In the genomic region with DNA sequence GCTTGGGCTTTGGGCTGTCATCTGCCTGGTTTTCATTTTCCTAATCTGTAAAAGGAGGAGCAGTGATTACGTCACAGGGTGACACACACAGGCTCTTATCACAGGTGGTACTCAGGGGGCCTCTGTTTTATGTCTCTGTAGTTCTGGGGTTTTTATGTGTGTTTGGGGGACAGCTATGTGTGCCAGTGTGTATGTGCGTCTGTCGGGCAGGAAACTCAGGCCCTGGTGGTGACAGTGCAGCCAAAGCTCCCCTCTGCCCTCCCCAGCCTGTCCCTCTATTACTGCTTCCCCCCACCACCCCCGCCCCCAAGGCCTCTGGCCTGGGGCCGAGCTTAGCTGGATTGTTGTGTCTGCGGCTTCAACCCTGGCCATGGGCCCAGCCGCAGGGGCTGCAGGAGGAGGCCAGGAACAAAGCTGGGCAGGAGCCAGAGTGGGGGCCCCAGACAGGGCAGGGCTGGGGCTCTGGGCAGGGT, we compare ENCODE assay signal across 1 cellular context.
TF ChIP-seq lines count a peak whose summit lies in the region.

No MANE protein-coding gene starts in this region.

TF ChIP-seq in HEK293, 187 proteins besides CTCF, POLR2A, EP300 and RAD21 (continued from another document and continues in another):
- TF ChIP-seq, protein P1, sequence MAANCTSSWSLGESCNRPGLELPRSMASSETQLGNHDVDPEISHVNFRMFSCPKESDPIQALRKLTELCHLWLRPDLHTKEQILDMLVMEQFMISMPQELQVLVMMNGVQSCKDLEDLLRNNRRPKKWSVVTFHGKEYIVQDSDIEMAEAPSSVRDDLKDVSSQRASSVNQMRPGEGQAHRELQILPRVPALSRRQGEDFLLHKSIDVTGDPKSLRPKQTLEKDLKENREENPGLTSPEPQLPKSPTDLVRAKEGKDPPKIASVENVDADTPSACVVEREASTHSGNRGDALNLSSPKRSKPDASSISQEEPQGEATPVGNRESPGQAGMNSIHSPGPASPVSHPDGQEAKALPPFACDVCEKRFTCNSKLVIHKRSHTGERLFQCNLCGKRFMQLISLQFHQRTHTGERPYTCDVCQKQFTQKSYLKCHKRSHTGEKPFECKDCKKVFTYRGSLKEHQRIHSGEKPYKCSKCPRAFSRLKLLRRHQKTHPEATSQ (tag by site-specific recombination; IDR thresholded peaks at IDR 0.05): no peak
- TF ChIP-seq ZNF629 (tag by site-specific recombination; IDR thresholded peaks at IDR 0.05) (peak; percentile 59), ZNF202 (tag by site-specific recombination; IDR thresholded peaks at IDR 0.05; ENCODE audit: borderline replicate concordance) (no peak), YY2 (tag by site-specific recombination; IDR thresholded peaks at IDR 0.05) (no peak), ZNF561 (tag by site-specific recombination; IDR thresholded peaks at IDR 0.05; ENCODE audit: borderline replicate concordance) (no peak), ZBTB20 (tag by site-specific recombination; IDR thresholded peaks at IDR 0.05) (peak; percentile 78), ZNF544 (tag by site-specific recombination; IDR thresholded peaks at IDR 0.05) (no peak), ZFP41 (tag by site-specific recombination; IDR thresholded peaks at IDR 0.05; ENCODE audit: borderline replicate concordance) (no peak), ZEB2 (tag by site-specific recombination; IDR thresholded peaks at IDR 0.05) (no peak), ZNF473 (tag by site-specific recombination; IDR thresholded peaks at IDR 0.05) (no peak), ZBTB17 (tag by site-specific recombination; IDR thresholded peaks at IDR 0.05) (no peak), KLF10 (tag by site-specific recombination; IDR thresholded peaks at IDR 0.05) (no peak), ZNF747 (tag by site-specific recombination; IDR thresholded peaks at IDR 0.05) (no peak), IKZF3 (tag by site-specific recombination; IDR thresholded peaks at IDR 0.05) (no peak), SP2 (tag by site-specific recombination; IDR thresholded peaks at IDR 0.05) (no peak), ZNF239 (tag by site-specific recombination; IDR thresholded peaks at IDR 0.05) (no peak), KLF1 (tag by site-specific recombination; IDR thresholded peaks at IDR 0.05) (0 out of 2 replicates have a peak, but pooled peaks have one; percentile 22), ZNF266 (tag by site-specific recombination; IDR thresholded peaks at IDR 0.05; ENCODE audit: low read depth) (no peak), ZNF146 (tag by site-specific recombination; IDR thresholded peaks at IDR 0.05) (no peak), ZBTB21 (tag by site-specific recombination; IDR thresholded peaks at IDR 0.05) (peak; percentile 22; the same call in 1 of the 2 replicates), ZNF558 (tag by site-specific recombination; IDR thresholded peaks at IDR 0.05) (no peak), ZNF121 (tag by site-specific recombination; IDR thresholded peaks at IDR 0.05) (no peak), ZNF658 (tag by site-specific recombination; IDR thresholded peaks at IDR 0.05) (no peak), ZFP69B (tag by site-specific recombination; IDR thresholded peaks at IDR 0.05) (peak; percentile 64; the same call in 1 of the 2 replicates), ZNF174 (tag by site-specific recombination; IDR thresholded peaks at IDR 0.05) (no peak), ZNF311 (tag by site-specific recombination; IDR thresholded peaks at IDR 0.05; ENCODE audit: borderline replicate concordance) (no peak), ZNF560 (tag by site-specific recombination; IDR thresholded peaks at IDR 0.05; ENCODE audit: borderline replicate concordance) (no peak), ZNF292 (tag by site-specific recombination; IDR thresholded peaks at IDR 0.05; ENCODE audit: borderline replicate concordance, low read depth) (no peak)
- TF ChIP-seq, protein P2, sequence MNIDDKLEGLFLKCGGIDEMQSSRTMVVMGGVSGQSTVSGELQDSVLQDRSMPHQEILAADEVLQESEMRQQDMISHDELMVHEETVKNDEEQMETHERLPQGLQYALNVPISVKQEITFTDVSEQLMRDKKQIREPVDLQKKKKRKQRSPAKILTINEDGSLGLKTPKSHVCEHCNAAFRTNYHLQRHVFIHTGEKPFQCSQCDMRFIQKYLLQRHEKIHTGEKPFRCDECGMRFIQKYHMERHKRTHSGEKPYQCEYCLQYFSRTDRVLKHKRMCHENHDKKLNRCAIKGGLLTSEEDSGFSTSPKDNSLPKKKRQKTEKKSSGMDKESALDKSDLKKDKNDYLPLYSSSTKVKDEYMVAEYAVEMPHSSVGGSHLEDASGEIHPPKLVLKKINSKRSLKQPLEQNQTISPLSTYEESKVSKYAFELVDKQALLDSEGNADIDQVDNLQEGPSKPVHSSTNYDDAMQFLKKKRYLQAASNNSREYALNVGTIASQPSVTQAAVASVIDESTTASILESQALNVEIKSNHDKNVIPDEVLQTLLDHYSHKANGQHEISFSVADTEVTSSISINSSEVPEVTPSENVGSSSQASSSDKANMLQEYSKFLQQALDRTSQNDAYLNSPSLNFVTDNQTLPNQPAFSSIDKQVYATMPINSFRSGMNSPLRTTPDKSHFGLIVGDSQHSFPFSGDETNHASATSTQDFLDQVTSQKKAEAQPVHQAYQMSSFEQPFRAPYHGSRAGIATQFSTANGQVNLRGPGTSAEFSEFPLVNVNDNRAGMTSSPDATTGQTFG (tag by site-specific recombination; IDR thresholded peaks at IDR 0.05; ENCODE audit: borderline replicate concordance): no peak
- TF ChIP-seq, protein P3, sequence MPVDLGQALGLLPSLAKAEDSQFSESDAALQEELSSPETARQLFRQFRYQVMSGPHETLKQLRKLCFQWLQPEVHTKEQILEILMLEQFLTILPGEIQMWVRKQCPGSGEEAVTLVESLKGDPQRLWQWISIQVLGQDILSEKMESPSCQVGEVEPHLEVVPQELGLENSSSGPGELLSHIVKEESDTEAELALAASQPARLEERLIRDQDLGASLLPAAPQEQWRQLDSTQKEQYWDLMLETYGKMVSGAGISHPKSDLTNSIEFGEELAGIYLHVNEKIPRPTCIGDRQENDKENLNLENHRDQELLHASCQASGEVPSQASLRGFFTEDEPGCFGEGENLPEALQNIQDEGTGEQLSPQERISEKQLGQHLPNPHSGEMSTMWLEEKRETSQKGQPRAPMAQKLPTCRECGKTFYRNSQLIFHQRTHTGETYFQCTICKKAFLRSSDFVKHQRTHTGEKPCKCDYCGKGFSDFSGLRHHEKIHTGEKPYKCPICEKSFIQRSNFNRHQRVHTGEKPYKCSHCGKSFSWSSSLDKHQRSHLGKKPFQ (tag by site-specific recombination; IDR thresholded peaks at IDR 0.05): no peak
- TF ChIP-seq, protein P4, sequence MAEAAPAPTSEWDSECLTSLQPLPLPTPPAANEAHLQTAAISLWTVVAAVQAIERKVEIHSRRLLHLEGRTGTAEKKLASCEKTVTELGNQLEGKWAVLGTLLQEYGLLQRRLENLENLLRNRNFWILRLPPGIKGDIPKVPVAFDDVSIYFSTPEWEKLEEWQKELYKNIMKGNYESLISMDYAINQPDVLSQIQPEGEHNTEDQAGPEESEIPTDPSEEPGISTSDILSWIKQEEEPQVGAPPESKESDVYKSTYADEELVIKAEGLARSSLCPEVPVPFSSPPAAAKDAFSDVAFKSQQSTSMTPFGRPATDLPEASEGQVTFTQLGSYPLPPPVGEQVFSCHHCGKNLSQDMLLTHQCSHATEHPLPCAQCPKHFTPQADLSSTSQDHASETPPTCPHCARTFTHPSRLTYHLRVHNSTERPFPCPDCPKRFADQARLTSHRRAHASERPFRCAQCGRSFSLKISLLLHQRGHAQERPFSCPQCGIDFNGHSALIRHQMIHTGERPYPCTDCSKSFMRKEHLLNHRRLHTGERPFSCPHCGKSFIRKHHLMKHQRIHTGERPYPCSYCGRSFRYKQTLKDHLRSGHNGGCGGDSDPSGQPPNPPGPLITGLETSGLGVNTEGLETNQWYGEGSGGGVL (tag by site-specific recombination; IDR thresholded peaks at IDR 0.05): peak; percentile 98
- TF ChIP-seq, protein P5, sequence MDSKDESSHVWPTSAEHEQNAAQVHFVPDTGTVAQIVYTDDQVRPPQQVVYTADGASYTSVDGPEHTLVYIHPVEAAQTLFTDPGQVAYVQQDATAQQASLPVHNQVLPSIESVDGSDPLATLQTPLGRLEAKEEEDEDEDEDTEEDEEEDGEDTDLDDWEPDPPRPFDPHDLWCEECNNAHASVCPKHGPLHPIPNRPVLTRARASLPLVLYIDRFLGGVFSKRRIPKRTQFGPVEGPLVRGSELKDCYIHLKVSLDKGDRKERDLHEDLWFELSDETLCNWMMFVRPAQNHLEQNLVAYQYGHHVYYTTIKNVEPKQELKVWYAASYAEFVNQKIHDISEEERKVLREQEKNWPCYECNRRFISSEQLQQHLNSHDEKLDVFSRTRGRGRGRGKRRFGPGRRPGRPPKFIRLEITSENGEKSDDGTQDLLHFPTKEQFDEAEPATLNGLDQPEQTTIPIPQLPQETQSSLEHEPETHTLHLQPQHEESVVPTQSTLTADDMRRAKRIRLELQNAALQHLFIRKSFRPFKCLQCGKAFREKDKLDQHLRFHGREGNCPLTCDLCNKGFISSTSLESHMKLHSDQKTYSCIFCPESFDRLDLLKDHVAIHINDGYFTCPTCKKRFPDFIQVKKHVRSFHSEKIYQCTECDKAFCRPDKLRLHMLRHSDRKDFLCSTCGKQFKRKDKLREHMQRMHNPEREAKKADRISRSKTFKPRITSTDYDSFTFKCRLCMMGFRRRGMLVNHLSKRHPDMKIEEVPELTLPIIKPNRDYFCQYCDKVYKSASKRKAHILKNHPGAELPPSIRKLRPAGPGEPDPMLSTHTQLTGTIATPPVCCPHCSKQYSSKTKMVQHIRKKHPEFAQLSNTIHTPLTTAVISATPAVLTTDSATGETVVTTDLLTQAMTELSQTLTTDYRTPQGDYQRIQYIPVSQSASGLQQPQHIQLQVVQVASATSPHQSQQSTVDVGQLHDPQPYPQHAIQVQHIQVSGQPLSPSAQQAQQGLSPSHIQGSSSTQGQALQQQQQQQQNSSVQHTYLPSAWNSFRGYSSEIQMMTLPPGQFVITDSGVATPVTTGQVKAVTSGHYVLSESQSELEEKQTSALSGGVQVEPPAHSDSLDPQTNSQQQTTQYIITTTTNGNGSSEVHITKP (tag by site-specific recombination; IDR thresholded peaks at IDR 0.05): peak; percentile 89
- TF ChIP-seq, protein P6, sequence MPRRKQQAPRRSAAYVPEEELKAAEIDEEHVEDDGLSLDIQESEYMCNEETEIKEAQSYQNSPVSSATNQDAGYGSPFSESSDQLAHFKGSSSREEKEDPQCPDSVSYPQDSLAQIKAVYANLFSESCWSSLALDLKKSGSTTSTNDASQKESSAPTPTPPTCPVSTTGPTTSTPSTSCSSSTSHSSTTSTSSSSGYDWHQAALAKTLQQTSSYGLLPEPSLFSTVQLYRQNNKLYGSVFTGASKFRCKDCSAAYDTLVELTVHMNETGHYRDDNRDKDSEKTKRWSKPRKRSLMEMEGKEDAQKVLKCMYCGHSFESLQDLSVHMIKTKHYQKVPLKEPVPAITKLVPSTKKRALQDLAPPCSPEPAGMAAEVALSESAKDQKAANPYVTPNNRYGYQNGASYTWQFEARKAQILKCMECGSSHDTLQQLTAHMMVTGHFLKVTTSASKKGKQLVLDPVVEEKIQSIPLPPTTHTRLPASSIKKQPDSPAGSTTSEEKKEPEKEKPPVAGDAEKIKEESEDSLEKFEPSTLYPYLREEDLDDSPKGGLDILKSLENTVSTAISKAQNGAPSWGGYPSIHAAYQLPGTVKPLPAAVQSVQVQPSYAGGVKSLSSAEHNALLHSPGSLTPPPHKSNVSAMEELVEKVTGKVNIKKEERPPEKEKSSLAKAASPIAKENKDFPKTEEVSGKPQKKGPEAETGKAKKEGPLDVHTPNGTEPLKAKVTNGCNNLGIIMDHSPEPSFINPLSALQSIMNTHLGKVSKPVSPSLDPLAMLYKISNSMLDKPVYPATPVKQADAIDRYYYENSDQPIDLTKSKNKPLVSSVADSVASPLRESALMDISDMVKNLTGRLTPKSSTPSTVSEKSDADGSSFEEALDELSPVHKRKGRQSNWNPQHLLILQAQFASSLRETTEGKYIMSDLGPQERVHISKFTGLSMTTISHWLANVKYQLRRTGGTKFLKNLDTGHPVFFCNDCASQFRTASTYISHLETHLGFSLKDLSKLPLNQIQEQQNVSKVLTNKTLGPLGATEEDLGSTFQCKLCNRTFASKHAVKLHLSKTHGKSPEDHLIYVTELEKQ (tag by site-specific recombination; IDR thresholded peaks at IDR 0.05; ENCODE audit: borderline replicate concordance): no peak
- TF ChIP-seq, protein P7, sequence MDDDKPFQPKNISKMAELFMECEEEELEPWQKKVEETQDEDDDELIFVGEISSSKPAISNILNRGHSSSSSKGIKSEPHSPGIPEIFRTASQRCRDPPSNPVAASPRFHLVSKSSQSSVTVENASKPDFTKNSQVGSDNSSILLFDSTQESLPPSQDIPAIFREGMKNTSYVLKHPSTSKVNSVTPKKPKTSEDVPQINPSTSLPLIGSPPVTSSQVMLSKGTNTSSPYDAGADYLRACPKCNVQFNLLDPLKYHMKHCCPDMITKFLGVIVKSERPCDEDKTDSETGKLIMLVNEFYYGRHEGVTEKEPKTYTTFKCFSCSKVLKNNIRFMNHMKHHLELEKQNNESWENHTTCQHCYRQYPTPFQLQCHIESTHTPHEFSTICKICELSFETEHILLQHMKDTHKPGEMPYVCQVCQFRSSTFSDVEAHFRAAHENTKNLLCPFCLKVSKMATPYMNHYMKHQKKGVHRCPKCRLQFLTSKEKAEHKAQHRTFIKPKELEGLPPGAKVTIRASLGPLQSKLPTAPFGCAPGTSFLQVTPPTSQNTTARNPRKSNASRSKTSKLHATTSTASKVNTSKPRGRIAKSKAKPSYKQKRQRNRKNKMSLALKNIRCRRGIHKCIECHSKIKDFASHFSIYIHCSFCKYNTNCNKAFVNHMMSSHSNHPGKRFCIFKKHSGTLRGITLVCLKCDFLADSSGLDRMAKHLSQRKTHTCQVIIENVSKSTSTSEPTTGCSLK (tag by site-specific recombination; IDR thresholded peaks at IDR 0.05): no peak
- TF ChIP-seq, protein P8, sequence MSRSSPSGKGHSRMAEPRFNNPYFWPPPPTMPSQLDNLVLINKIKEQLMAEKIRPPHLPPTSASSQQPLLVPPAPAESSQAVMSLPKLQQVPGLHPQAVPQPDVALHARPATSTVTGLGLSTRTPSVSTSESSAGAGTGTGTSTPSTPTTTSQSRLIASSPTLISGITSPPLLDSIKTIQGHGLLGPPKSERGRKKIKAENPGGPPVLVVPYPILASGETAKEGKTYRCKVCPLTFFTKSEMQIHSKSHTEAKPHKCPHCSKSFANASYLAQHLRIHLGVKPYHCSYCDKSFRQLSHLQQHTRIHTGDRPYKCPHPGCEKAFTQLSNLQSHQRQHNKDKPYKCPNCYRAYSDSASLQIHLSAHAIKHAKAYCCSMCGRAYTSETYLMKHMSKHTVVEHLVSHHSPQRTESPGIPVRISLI (tag by site-specific recombination; IDR thresholded peaks at IDR 0.05): no peak
- TF ChIP-seq, protein P9, sequence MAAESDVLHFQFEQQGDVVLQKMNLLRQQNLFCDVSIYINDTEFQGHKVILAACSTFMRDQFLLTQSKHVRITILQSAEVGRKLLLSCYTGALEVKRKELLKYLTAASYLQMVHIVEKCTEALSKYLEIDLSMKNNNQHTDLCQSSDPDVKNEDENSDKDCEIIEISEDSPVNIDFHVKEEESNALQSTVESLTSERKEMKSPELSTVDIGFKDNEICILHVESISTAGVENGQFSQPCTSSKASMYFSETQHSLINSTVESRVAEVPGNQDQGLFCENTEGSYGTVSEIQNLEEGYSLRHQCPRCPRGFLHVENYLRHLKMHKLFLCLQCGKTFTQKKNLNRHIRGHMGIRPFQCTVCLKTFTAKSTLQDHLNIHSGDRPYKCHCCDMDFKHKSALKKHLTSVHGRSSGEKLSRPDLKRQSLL (tag by site-specific recombination; IDR thresholded peaks at IDR 0.05): no peak
